ENCODE assay signal across 8 cellular contexts in the genomic region with DNA sequence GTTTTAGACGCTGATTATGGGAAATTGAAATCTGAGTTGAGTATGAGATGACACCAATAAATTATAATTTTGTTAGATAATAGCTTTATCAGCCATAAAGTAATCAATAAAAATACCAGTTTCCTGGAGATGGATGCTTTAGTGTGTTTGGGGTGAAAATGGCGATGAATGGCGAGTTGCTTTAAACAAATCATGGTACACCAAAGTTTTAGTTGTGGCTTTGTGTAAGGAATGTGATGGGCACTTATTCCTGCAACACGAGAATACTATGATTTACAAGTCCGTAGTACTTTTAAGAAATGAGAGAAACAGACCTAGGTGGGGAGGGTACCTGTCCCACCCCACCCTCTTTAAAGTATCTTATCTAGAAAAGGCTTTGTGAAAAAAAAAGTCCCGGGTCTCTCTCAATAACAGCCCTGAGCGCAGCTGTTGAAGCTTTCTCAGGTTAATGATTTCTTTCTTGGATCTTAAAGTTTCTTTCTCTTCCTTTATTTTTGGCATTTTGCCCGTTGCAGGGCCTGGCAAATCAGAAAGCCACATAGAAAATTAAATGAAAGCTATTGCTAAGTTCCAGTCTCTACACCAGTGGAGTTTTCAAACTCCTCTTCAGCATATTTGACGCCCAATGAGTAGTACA. TPM values are rescaled to one million over a fixed set of nuclear protein-coding genes. Genes with fewer than 3 reads are reported as not detected.
A peak's percentile ranks its signal among the peaks of the same experiment; 100 is the strongest.
DNase-seq lines count a peak whose midpoint lies in the region; ATAC-seq and TF ChIP-seq lines count a peak whose summit lies in the region.

No MANE protein-coding gene starts in this region.

- H3K27ac ChIP-seq in AG04450 (ENCODE audit: low read depth, low read length): peak overlapping the region; percentile 70
- H3K27ac ChIP-seq in SJSA1: peak overlapping the region; percentile 98
- peak overlapping the region; percentile 82 to 91 (median 84) for H3K27ac ChIP-seq in esophagus squamous epithelium
- no peak overlapping the region for H3K27ac ChIP-seq in rectal smooth muscle tissue (ENCODE audit: low read depth, low read length)
- no peak overlapping the region for H3K27ac ChIP-seq in aorta (ENCODE audit: low read depth in 1 of 2, low read length in 2 of 2)

- H3K36me3 ChIP-seq in SJSA1: peaks cover 41% of the 10 kb centered on the region
- H3K36me3 ChIP-seq in esophagus squamous epithelium: no peaks in the 10 kb centered on the region
- H3K36me3 ChIP-seq in rectal smooth muscle tissue (ENCODE audit: control insufficient read depth, insufficient read depth, low read length): no peaks in the 10 kb centered on the region
- no peaks in the 10 kb centered on the region for H3K36me3 ChIP-seq in aorta (ENCODE audit: control insufficient read depth in 1 of 2, insufficient read depth in 2 of 2, low read length in 1 of 2)

- no peak for TF ChIP-seq POLR2A in esophagus squamous epithelium (IDR thresholded peaks at IDR 0.05)

- H3K27me3 ChIP-seq in AG04450 (ENCODE audit: control insufficient read depth, insufficient read depth, low read length): no peaks in the 10 kb centered on the region
- no peaks in the 10 kb centered on the region for H3K27me3 ChIP-seq in SJSA1 (replicated peaks)
- H3K27me3 ChIP-seq in esophagus squamous epithelium: peaks cover 0 to 19% (median 4%) of the 10 kb centered on the region in 4 donors
- H3K27me3 ChIP-seq in rectal smooth muscle tissue (ENCODE audit: control insufficient read depth, insufficient read depth, low read length): peaks cover 6% of the 10 kb centered on the region
- no peaks in the 10 kb centered on the region for H3K27me3 ChIP-seq in aorta (ENCODE audit: control insufficient read depth in 1 of 2, insufficient read depth in 2 of 2, low read length in 1 of 2)

- WGBS in esophagus squamous epithelium, 2 donors: 25 to 26% methylated on average over 9 of the region's 9 CpGs
- 45 to 54% methylated on average over 9 of the region's 9 CpGs for WGBS in aorta, 2 donors

- H3K9me3 ChIP-seq in AG04450 (ENCODE audit: control insufficient read depth, insufficient read depth, low read length) (no peaks in the 10 kb centered on the region), SJSA1 (replicated peaks) (no peaks in the 10 kb centered on the region), esophagus squamous epithelium (no peaks in the 10 kb centered on the region), aorta (ENCODE audit: control insufficient read depth, low read length) (no peaks in the 10 kb centered on the region)

- no peak for DNase-seq in AG04450 (ENCODE audit: low read depth, low spot score)
- DNase-seq in GM20000 (ENCODE audit: low spot score): peak; percentile 57
- DNase-seq in SJSA1 (ENCODE audit: low read depth in 1 of 2, low spot score in 2 of 2): peak in 1 of 2 experiments; percentile 68
- no peak for DNase-seq in esophagus squamous epithelium (lab: John Stamatoyannopoulos, UW)
- DNase-seq in NCI-H2107 treated with DMSO at 0.1 percent for 48 hours (lab: John Stamatoyannopoulos, UW; ENCODE audit: unreplicated experiment): no peak
- DNase-seq in aorta: no peak

- H3K4me3 ChIP-seq in AG04450 (ENCODE audit: low read depth, low read length) (peak overlapping the region; percentile 79), SJSA1 (peak overlapping the region; percentile 79), esophagus squamous epithelium (peak overlapping the region; percentile 50 to 74 (median 68)), rectal smooth muscle tissue (ENCODE audit: low read length) (peak overlapping the region; percentile 84), aorta (ENCODE audit: low read length in 2 of 2) (peak overlapping the region in 1 of 2 donors; percentile 41)

- H3K4me1 ChIP-seq in SJSA1 (replicated peaks) (peaks cover 54% of the 10 kb centered on the region), esophagus squamous epithelium (peaks cover 25 to 60% (median 36%) of the 10 kb centered on the region in 3 donors), rectal smooth muscle tissue (ENCODE audit: control insufficient read depth, insufficient read depth, low read length) (peaks cover 12% of the 10 kb centered on the region), aorta (ENCODE audit: control insufficient read depth in 1 of 2, insufficient read depth in 2 of 2, low read length in 2 of 2) (no peaks in the 10 kb centered on the region)

- CTCF ChIA-PET in AG04450 (lab: Charles Lee): interaction anchor here (0.6 to 2.3 kb wide), 3 partner anchors 307 to 316 kb away, joined by 3 to 10 read pairs (median 3); no protein-coding TSS in a partner anchor

- ATAC-seq in aorta (ENCODE audit: low FRiP score) (no peak), GM19397 (IDR thresholded peaks at IDR 0.05; ENCODE audit: unreplicated experiment) (no peak)

- no peak for TF ChIP-seq CTCF in AG04450 (IDR thresholded peaks at IDR 0.05; ENCODE audit: low read depth, low read length)
- TF ChIP-seq CTCF in GM20000 (IDR thresholded peaks at IDR 0.05; ENCODE audit: extremely low read depth, missing control alignments): no peak
- no peak for TF ChIP-seq CTCF in esophagus squamous epithelium (IDR thresholded peaks at IDR 0.05)

- POLR2A ChIA-PET in AG04450 (lab: Yijun Ruan, JAX): no interaction called here

- no peak overlapping the region for H3K9ac ChIP-seq in rectal smooth muscle tissue (ENCODE audit: low read length)

- intact Hi-C loops in esophagus squamous epithelium (cut with DNase I) (no loop called here), aorta (cut with DNase I) (loop anchor here (2.0 to 10.0 kb wide), 5 partner anchors 39 to 544 kb away; a partner anchor contains a TSS)

RNA-seq across cellular contexts. Expression of a gene that starts 1.5 kb away (rescaled TPM):
- polyA plus RNA-seq in AG04450 (2011; rRNA removed) (13.7 and 21.7 TPM in 2 replicates), aorta (1 to 10 TPM in 1 of 2 donors, under 1 TPM in 1; 0.23 to 4.6 TPM)
- 11.1 and 20.5 TPM in 2 replicates for polyA minus RNA-seq in AG04450 (2011; rRNA and poly(A)+ RNA removed)
- 180 and 209 TPM in 2 replicates for total RNA-seq in SJSA1 (2014; rRNA removed; shearing (Covaris generic))
- total RNA-seq in esophagus squamous epithelium (10 to 100 TPM; 16.2 to 65.1 (median 41.7) TPM), aorta (1 to 10 TPM; 1.8 to 4.3 TPM)

RNA-seq across cellular contexts. Expression of a gene that starts 40.8 kb away (rescaled TPM):
- 0.12 and 0.24 TPM in 2 replicates for polyA plus RNA-seq in AG04450 (2011; rRNA removed)
- polyA minus RNA-seq in AG04450 (2011; rRNA and poly(A)+ RNA removed): 0.13 and 0.28 TPM in 2 replicates
- 13.7 and 21.3 TPM in 2 replicates for total RNA-seq in SJSA1 (2014; rRNA removed; shearing (Covaris generic))
- total RNA-seq in esophagus squamous epithelium: 1 to 10 TPM in 2 of 4 donors, under 1 TPM in 2; 0.09 to 2.5 (median 0.80) TPM
- 10 to 100 TPM; 11.4 to 13.9 TPM for total RNA-seq in aorta
- 10 to 100 TPM; 14.7 to 16.4 TPM for polyA plus RNA-seq in aorta

Comparison
In these comparisons a context has a peak if more than half of its experiments do, and no peak if none do; other contexts are left out.
1. H3K27ac ChIP-seq: peak in AG04450 (single experiment), SJSA1 (single experiment) and esophagus squamous epithelium (4 of 4); none in rectal smooth muscle tissue (single experiment) and aorta (0 of 2).